ENCODE assay signal across 8 cellular contexts in the genomic region with DNA sequence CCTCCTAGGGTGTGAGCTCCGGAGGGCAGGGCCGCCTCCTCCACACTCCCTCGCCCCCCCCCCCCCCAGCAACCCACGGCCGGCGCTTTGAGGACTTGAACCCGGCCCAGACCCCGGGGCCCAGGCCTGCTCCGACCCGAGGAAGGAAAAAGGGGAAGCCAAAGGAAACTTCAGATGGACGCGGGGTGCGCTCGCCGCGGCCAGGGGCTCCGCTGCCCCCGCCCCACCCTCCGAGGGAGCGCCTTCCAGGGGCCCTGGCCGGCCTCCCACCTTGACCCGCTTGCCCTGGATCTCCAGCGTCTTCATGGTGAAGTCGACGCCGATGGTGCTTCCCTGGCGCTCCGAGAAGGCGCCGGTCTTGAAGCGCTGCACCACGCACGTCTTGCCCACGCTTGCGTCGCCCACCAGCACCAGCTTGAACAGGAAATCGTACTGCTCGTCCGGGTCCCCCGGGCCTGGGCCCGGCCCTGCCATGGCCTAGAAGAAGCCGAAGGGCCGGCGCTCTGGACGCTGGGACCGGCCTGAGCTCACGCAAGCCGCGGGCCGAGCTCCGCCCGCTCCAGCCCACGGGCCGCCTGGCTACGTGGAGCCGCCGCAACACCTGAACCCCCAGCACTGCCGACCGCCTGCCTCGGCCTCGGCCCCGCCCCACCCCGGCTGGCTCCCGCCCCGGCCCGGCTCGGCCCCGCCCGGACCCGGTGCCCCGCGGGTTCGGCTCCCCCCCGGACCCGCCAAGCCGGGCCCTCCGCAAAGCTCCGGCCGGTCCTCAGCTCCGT. TPM values are rescaled to one million over a fixed set of nuclear protein-coding genes. Genes with fewer than 3 reads are reported as not detected.
DNase-seq lines count a peak whose midpoint lies in the region; ATAC-seq and TF ChIP-seq lines count a peak whose summit lies in the region.

No MANE protein-coding gene starts in this region.

- intact Hi-C loops in Caco-2 (cut with micrococcal nuclease; ENCODE audit: unreplicated experiment): loop anchor here (2.0 to 10.0 kb wide), 2 partner anchors 68 to 194 kb away; a partner anchor contains a TSS

- H4K8ac ChIP-seq in H9 (replicated peaks; ENCODE audit: insufficient read length, low read depth, low read length): no peak overlapping the region

- peak overlapping the region; percentile 78 for H3K4me3 ChIP-seq in Caco-2 (ENCODE audit: low read depth, low read length)
- H3K4me3 ChIP-seq in SJCRH30: peak overlapping the region; percentile 79
- H3K4me3 ChIP-seq in brain microvascular endothelial cell (ENCODE audit: low read depth, low read length): peak overlapping the region; percentile 84

- H3K23me2 ChIP-seq in H9 (ENCODE audit: insufficient read length, low read depth, low read length, poor library complexity, severe bottlenecking): peaks cover 10% of the 10 kb centered on the region

- no peak overlapping the region for H2BK12ac ChIP-seq in H9 (ENCODE audit: insufficient read length, low read depth, low read length)

- no peak overlapping the region for H2AK5ac ChIP-seq in H9 (ENCODE audit: insufficient read length, low read length)

- peaks cover 32% of the 10 kb centered on the region for H3K36me3 Mint-ChIP-seq in Caco-2 (ENCODE audit: insufficient read depth, unreplicated experiment)
- peaks cover 0 to 4% (median under 1%) of the 10 kb centered on the region in 3 experiments; a peak in 5 of 7 replicates for H3K36me3 Mint-ChIP-seq in H9 (ENCODE audit: insufficient read depth in 1 of 3, low read depth in 3 of 3)

- H2AFZ ChIP-seq in H9 (ENCODE audit: low read length): no peak overlapping the region

- no peak overlapping the region for H3K27ac ChIP-seq in H9 (ENCODE audit: insufficient read length, low read depth, low read length)
- H3K27ac ChIP-seq in SJCRH30: peak overlapping the region; percentile 35
- H3K27ac ChIP-seq in brain microvascular endothelial cell: peak overlapping the region; percentile 22

- no peaks in the 10 kb centered on the region for H3K9me3 ChIP-seq in Caco-2
- H3K9me3 ChIP-seq in H9 (ENCODE audit: control insufficient read depth, low read depth, low read length): no peaks in the 10 kb centered on the region
- H3K9me3 ChIP-seq in SJCRH30 (replicated peaks): no peaks in the 10 kb centered on the region

- in situ Hi-C loops in brain microvascular endothelial cell (cut with HindIII; ENCODE audit: low pct_ligation_motif_present, low sequenced_read_pairs): no loop called here

- POLR2A ChIA-PET in Caco-2 (lab: Charles Lee): interaction anchor here (0.5 to 1.5 kb wide), 7 partner anchors 36 to 967 kb away, joined by 3 to 7 read pairs (median 3); partner anchors contain the start of genes CFAP92 and COPG1

- no peaks in the 10 kb centered on the region for H4K20me1 ChIP-seq in H9 (ENCODE audit: control insufficient read depth, insufficient read depth, insufficient read length)

- H3T11ph ChIP-seq in H9 (ENCODE audit: low read length): no peak overlapping the region

- TSS peak; percentile 61 for BruUV-seq in Caco-2 (replicated peaks; lab: Mats Ljungman, UMichigan)

- H3K27ac Mint-ChIP-seq in Caco-2 (ENCODE audit: unreplicated experiment) (peak overlapping the region; percentile 88), H9 (peak overlapping the region in 2 of 3 experiments; percentile 67 to 87; a peak in 2 of 7 replicates)

- WGBS in H9 (ENCODE audit: extremely low coverage, insufficient read length, low lambda C conversion rate): no CpG with 5 or more reads among the region's 80 CpGs

- no peak overlapping the region for H3K56ac ChIP-seq in H9 (ENCODE audit: insufficient read length, low read depth, low read length)

- H3K79me2 ChIP-seq in H9 (ENCODE audit: insufficient read depth, low read length): peaks cover 10% of the 10 kb centered on the region; the same call in 1 of the 2 replicates

- no peaks in the 10 kb centered on the region for H3K27me3 ChIP-seq in Caco-2 (replicated peaks; ENCODE audit: control insufficient read depth, insufficient read depth, low read length)
- H3K27me3 ChIP-seq in H9 (ENCODE audit: insufficient read depth, low read length): no peaks in the 10 kb centered on the region
- H3K27me3 ChIP-seq in SJCRH30: no peaks in the 10 kb centered on the region
- no peaks in the 10 kb centered on the region for H3K27me3 ChIP-seq in brain microvascular endothelial cell (replicated peaks)

- H4K91ac ChIP-seq in H9 (ENCODE audit: insufficient read length, low read depth, low read length): no peak overlapping the region

- no peak overlapping the region for H4K5ac ChIP-seq in H9 (ENCODE audit: insufficient read length, low read depth, low read length)

- H2BK5ac ChIP-seq in H9 (ENCODE audit: insufficient read length, low read length): no peak overlapping the region

- peaks cover 33% of the 10 kb centered on the region for H3K4me1 Mint-ChIP-seq in Caco-2 (ENCODE audit: low read depth, unreplicated experiment)
- H3K4me1 Mint-ChIP-seq in H9: peaks cover 37 to 43% of the 10 kb centered on the region in 2 experiments

- no peak overlapping the region for H3K18ac ChIP-seq in H9 (ENCODE audit: insufficient read length, low read depth, low read length)

- H3K79me1 ChIP-seq in H9 (ENCODE audit: insufficient read depth, low read depth, low read length, poor library complexity, severe bottlenecking): no peaks in the 10 kb centered on the region

- H3K4me1 ChIP-seq in Caco-2 (peaks cover 40% of the 10 kb centered on the region), H9 (ENCODE audit: insufficient read depth, low read length) (peaks cover 4% of the 10 kb centered on the region; the same call in 1 of the 2 replicates), SJCRH30 (peaks cover 4% of the 10 kb centered on the region; the same call in 1 of the 2 replicates)

- peak overlapping the region; percentile 84 for H3K4me2 ChIP-seq in H9 (ENCODE audit: insufficient read depth, insufficient read length, low read length)

- H3K36me3 ChIP-seq in Caco-2 (ENCODE audit: control insufficient read depth, insufficient read depth, low read length) (peaks cover 1% of the 10 kb centered on the region), SJCRH30 (no peaks in the 10 kb centered on the region), brain microvascular endothelial cell (replicated peaks) (peaks cover 5% of the 10 kb centered on the region)

- no peak overlapping the region for H2BK20ac ChIP-seq in H9 (ENCODE audit: low read depth, low read length, poor library complexity, severe bottlenecking)

- no peak overlapping the region for H3K23ac ChIP-seq in H9 (ENCODE audit: insufficient read length, low read depth, low read length)

- H3K27me3 Mint-ChIP-seq in Caco-2 (ENCODE audit: insufficient read depth, unreplicated experiment) (no peaks in the 10 kb centered on the region), H9 (ENCODE audit: low read depth) (no peaks in the 10 kb centered on the region; the same call in none of the 2 replicates)

- H2BK15ac ChIP-seq in H9 (ENCODE audit: low read depth, low read length): no peak overlapping the region

- H3K9me3 Mint-ChIP-seq in Caco-2 (ENCODE audit: unreplicated experiment) (no peaks in the 10 kb centered on the region), H9 (no peaks in the 10 kb centered on the region)

- ATAC-seq in stimulated activated naive CD8-positive, alpha-beta T cell treated with anti-CD3 and anti-CD28 coated beads, Interleukin-15, Interleukin-2, amounts not matched to agents 100 U/mL and 50 U/mL, for 24 hours: peak; percentile 44

- DNase-seq in Caco-2 (no peak), H9 (no peak), SJCRH30 (peak; percentile 34 to 42), brain microvascular endothelial cell (no peak), kidney glomerular epithelial cell (lab: John Stamatoyannopoulos, UW) (peak; percentile 66), UCSD-AML1 (lab: John Stamatoyannopoulos, UW; ENCODE audit: unreplicated experiment) (no peak), NCI-H1092 treated with DMSO at 0.1 percent for 48 hours (lab: John Stamatoyannopoulos, UW) (no peak)
- DNase-seq in stimulated activated naive CD8-positive, alpha-beta T cell treated with anti-CD3 and anti-CD28 coated beads, Interleukin-15, Interleukin-2, amounts not matched to agents 100 U/mL and 50 U/mL, for 24 hours: no peak

- CTCF ChIA-PET in Caco-2 (lab: Charles Lee): interaction anchor here (0.7 to 3.7 kb wide), 8 partner anchors 13 to 1163 kb away, joined by 4 to 21 read pairs (median 6); no protein-coding TSS in a partner anchor

- peak overlapping the region; percentile 30 for H3K9ac ChIP-seq in H9 (ENCODE audit: extremely low read depth, insufficient read length, low read length)

- no peak for TF ChIP-seq CTCF in Caco-2 (IDR thresholded peaks at IDR 0.05; ENCODE audit: insufficient read depth in 1 of 2, low read depth in 1 of 2, low read length in 1 of 2, severe bottlenecking in 1 of 2, unreplicated experiment in 1 of 2)
- TF ChIP-seq CTCF in H9 (conservative IDR thresholded peaks at IDR 0.05): no peak
- no peak for TF ChIP-seq CTCF in brain microvascular endothelial cell (IDR thresholded peaks at IDR 0.05; ENCODE audit: low read depth, low read length, missing control alignments)

- H3K14ac ChIP-seq in H9 (ENCODE audit: insufficient read depth, low read length): peak overlapping the region; percentile 75; the same call in 1 of the 2 replicates

- H3K4me3 Mint-ChIP-seq in Caco-2 (ENCODE audit: unreplicated experiment) (peak overlapping the region; percentile 80), H9 (peak overlapping the region; percentile 82 to 91)

- H2BK120ac ChIP-seq in H9 (ENCODE audit: low read depth, low read length, poor library complexity, severe bottlenecking): no peak overlapping the region

- H3K4ac ChIP-seq in H9 (ENCODE audit: low read depth, low read length): no peak overlapping the region

RNA-seq across cellular contexts. Expression of gene RAB43, which starts 0.4 kb away (rescaled TPM):
- total RNA-seq in Caco-2 (2022) (10.8 and 12.3 TPM in 2 replicates), H9 (2021) (13.6 and 14.8 TPM in 2 replicates)
- total RNA-seq in SJCRH30 (2014; rRNA removed; shearing (Covaris generic)): 2.5 and 2.9 TPM in 2 replicates

RNA-seq across cellular contexts. Expression of gene ISY1, which starts 39.7 kb away (rescaled TPM):
- total RNA-seq in Caco-2 (2022) (35.6 and 37.6 TPM in 2 replicates), H9 (2021) (28.1 TPM in 2 replicates)
- 45.4 and 48.8 TPM in 2 replicates for total RNA-seq in SJCRH30 (2014; rRNA removed; shearing (Covaris generic))

Comparison
In these comparisons a context has a peak if more than half of its experiments do, and no peak if none do; other contexts are left out.
1. DNase-seq: peak in SJCRH30 (2 of 2) and kidney glomerular epithelial cell (single experiment); none in Caco-2 (0 of 2), H9 (single experiment), brain microvascular endothelial cell (single experiment), stimulated activated naive CD8-positive, alpha-beta T cell treated with anti-CD3 and anti-CD28 coated beads, Interleukin-15, Interleukin-2, amounts not matched to agents 100 U/mL and 50 U/mL, for 24 hours (single experiment), UCSD-AML1 (single experiment) and NCI-H1092 treated with DMSO at 0.1 percent for 48 hours (single experiment).
2. Peak in every context shown above with its lines, with median percentiles within 50 percentile points of each other: H3K4me3 ChIP-seq.